Comparison of ENCODE assay signal across 14 cellular contexts in genomic region chr13:23902975-23903905, GRCh38. TPM values are rescaled to one million over a fixed set of nuclear protein-coding genes. Genes with fewer than 3 reads are reported as not detected.
DNase-seq lines count a peak whose midpoint lies in the region; ATAC-seq and TF ChIP-seq lines count a peak whose summit lies in the region.
"Had no signal": no experiment of that assay in that cellular context is flagged by ENCODE, and none has a peak within 500 bp of the region (broad histone marks: within the 10 kb centered on the region; RNA-seq: fewer than 3 reads in every experiment).

No MANE protein-coding gene starts in this region.

- peaks cover 13% of the 10 kb centered on the region for H3K27me3 ChIP-seq in adipocyte (replicated peaks; ENCODE audit: control insufficient read depth, insufficient read depth, low read length)
- peaks cover 37% of the 10 kb centered on the region for H3K27me3 ChIP-seq in left ventricle myocardium inferior (ENCODE audit: low read depth)
- peaks cover 2% of the 10 kb centered on the region for H3K27me3 ChIP-seq in ovary

- H3K27ac ChIP-seq in left ventricle myocardium inferior (replicated peaks) (no peak overlapping the region), ovary (no peak overlapping the region)

- TF ChIP-seq EP300 in ovary (IDR thresholded peaks at IDR 0.05): no peak

- H3K4me3 ChIP-seq in adipocyte (ENCODE audit: low read length): peak overlapping the region; percentile 61
- H3K4me3 ChIP-seq in left ventricle myocardium inferior: peak overlapping the region; percentile 58
- no peak overlapping the region for H3K4me3 ChIP-seq in ovary

- no peak for ATAC-seq in GM19023 (IDR thresholded peaks at IDR 0.05; ENCODE audit: unreplicated experiment)
- ATAC-seq: T-cell had no signal

- no peak for TF ChIP-seq POLR2A in ovary (IDR thresholded peaks at IDR 0.05)

- H3K36me3 ChIP-seq in adipocyte (ENCODE audit: control insufficient read depth, insufficient read depth, low read length, severe bottlenecking) (no peaks in the 10 kb centered on the region), left ventricle myocardium inferior (no peaks in the 10 kb centered on the region), ovary (no peaks in the 10 kb centered on the region)

- WGBS in ovary, 3 donors: 12 to 20% (median 14%) methylated on average over 53 to 67 of the region's 67 CpGs

- H3K4me1 ChIP-seq in adipocyte (ENCODE audit: control insufficient read depth, insufficient read depth, low read length) (peaks cover 4% of the 10 kb centered on the region), left ventricle myocardium inferior (peaks cover 26% of the 10 kb centered on the region), ovary (ENCODE audit: insufficient read depth) (no peaks in the 10 kb centered on the region)

- intact Hi-C loops in left ventricle myocardium inferior (cut with micrococcal nuclease): no loop called here
- intact Hi-C loops in ovary (cut with DNase I): no loop called here

- H3K9me3 ChIP-seq in adipocyte (ENCODE audit: control insufficient read depth, low read length) (no peaks in the 10 kb centered on the region), left ventricle myocardium inferior (replicated peaks) (no peaks in the 10 kb centered on the region), ovary (no peaks in the 10 kb centered on the region)

- DNase-seq in D341Med (ENCODE audit: low spot score) (peak; percentile 37), adipocyte (ENCODE audit: low read depth) (no peak), left ventricle myocardium inferior (no peak), ovary (peak in 3 of 5 donors; percentile 32 to 53 (median 37)), SHP77 treated with DMSO at 0.1 percent for 48 hours (lab: John Stamatoyannopoulos, UW) (no peak), NCI-H526 (lab: John Stamatoyannopoulos, UW) (no peak)
- DNase-seq in activated naive CD4-positive, alpha-beta T cell (lab: John Stamatoyannopoulos, UW): no peak
- DNase-seq: DMS79; effector CD4-positive, alpha-beta T cell; GOT3; MM.1S; T-cell had no signal

- no peak overlapping the region for H3K9ac ChIP-seq in adipocyte (ENCODE audit: low read length)

- no peak for TF ChIP-seq CTCF in left ventricle myocardium inferior (IDR thresholded peaks at IDR 0.05; ENCODE audit: borderline replicate concordance)
- TF ChIP-seq CTCF in ovary (IDR thresholded peaks at IDR 0.05): no peak

RNA-seq across cellular contexts. Expression of gene C1QTNF9B, which starts 5.9 kb away (rescaled TPM):
- total RNA-seq in left ventricle myocardium inferior (2.1 TPM), ovary (under 1 TPM in 1 of 7 donors, not detected in 6; 0.32 TPM)
- under 1 TPM; 0.11 to 0.52 TPM for polyA plus RNA-seq in ovary
- total RNA-seq: mesenteric fat pad, T-cell had no signal

RNA-seq across cellular contexts. Expression of gene MIPEP, which starts 14.0 kb away (rescaled TPM):
- total RNA-seq in left ventricle myocardium inferior (49.7 TPM), ovary (10 to 100 TPM in 6 of 7 donors, 1 to 10 TPM in 1; 8.8 to 18.8 (median 12.9) TPM)
- polyA plus RNA-seq in ovary: 10 to 100 TPM in 1 of 2 donors, 1 to 10 TPM in 1; 7.1 to 16.3 TPM

Comparison
In these comparisons a context has a peak if more than half of its experiments do, and no peak if none do; other contexts are left out.
1. DNase-seq: peak in D341Med (single experiment) and ovary (3 of 5); none in adipocyte (single experiment), left ventricle myocardium inferior (single experiment), SHP77 treated with DMSO at 0.1 percent for 48 hours (single experiment), NCI-H526 (0 of 2) and activated naive CD4-positive, alpha-beta T cell (0 of 4).